34 cellular contexts compared by ENCODE assay signal in the genomic region with DNA sequence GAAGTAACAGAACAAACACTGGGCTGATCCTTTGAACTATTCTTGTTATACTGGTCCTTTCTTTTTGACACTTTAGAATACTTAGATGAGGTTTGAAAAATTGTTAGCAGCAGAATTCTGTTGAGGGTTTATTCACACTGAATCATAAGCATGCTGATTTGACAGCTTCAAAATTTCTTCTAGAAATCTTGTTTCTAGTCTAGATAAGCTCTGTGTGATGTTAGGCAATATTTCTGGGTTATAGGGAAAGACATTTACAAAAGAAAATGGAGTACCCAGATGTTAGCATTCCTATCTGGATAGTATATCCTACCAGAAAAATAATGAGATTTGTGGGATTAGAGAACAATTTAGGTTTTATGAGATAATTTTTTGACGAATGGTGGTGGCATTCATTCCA.
"Had no signal": no experiment of that assay in that cellular context is flagged by ENCODE, and none has a peak within 500 bp of the region (broad histone marks: within the 10 kb centered on the region; RNA-seq: fewer than 3 reads in every experiment).

No MANE protein-coding gene starts in this region.

- H3K36me3 ChIP-seq: MG63 had no signal

- DNase-seq: Karpas-422, Kasumi-1, MG63, MM.1S, MV-4-11, NCI-H1048, NCI-H1092, NCI-H1092 treated with DMSO at 0.1 percent for 48 hours, NCI-H1105, NCI-H1105 treated with DMSO at 0.1 percent for 48 hours, NCI-H1417, NCI-H1417 treated with DMSO at 0.1 percent for 48 hours, NCI-H1436, NCI-H1436 treated with DMSO at 0.1 percent for 48 hours, NCI-H146, NCI-H1694, NCI-H1694 treated with DMSO at 0.1 percent for 48 hours, NCI-H187, NCI-H187 treated with DMSO at 0.1 percent for 48 hours, NCI-H1930, NCI-H2029, NCI-H2029 treated with DMSO at 0.1 percent for 48 hours, NCI-H2081, NCI-H2081 treated with DMSO at 0.1 percent for 48 hours, NCI-H2107, NCI-H2171, NCI-H2171 treated with DMSO at 0.1 percent for 48 hours, NCI-H2227 treated with DMSO at 0.1 percent for 48 hours, NCI-H345, NCI-H446, NCI-H446 treated with DMSO at 0.1 percent for 48 hours, NCI-H510A, NCI-H510A treated with DMSO at 0.1 percent for 48 hours, NCI-H524 had no signal

- H3K4me3 ChIP-seq: MG63 had no signal

- H3K27me3 ChIP-seq: MG63 had no signal
